20 cellular contexts compared by ENCODE assay signal in the genomic region with DNA sequence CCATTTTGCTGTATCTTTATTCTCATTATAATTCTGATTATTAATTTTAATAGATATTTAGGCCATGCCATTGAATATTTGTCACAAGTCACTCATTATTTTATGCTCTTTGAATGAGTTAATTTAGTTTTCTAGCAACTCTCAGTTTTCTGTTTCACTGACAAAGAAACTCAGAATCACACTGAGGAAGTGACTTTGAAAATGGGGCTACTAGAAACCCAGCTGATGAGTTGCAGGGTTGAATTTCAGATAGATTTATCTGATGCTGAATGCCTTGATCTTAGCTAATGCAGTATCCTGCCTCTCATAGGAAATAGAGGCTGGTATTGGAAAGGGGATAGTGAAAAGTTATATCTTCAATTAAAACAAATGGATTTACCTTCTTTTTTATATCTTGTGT.
DNase-seq lines count a peak whose midpoint lies in the region; ATAC-seq and TF ChIP-seq lines count a peak whose summit lies in the region.
"Had no signal": no experiment of that assay in that cellular context is flagged by ENCODE, and none has a peak within 500 bp of the region (broad histone marks: within the 10 kb centered on the region; RNA-seq: fewer than 3 reads in every experiment).

No MANE protein-coding gene starts in this region.

- no peak overlapping the region for H3K4me3 ChIP-seq in esophagus squamous epithelium
- H3K4me3 ChIP-seq: GM12878, hepatocyte, K562, right atrium auricular region, uterus had no signal

- no peaks in the 10 kb centered on the region for H3K27me3 ChIP-seq in esophagus squamous epithelium
- H3K27me3 ChIP-seq: hepatocyte, right atrium auricular region, uterus had no signal

- H3K4me1 ChIP-seq in esophagus squamous epithelium = no peaks in the 10 kb centered on the region
- H3K4me1 ChIP-seq: right atrium auricular region, uterus had no signal

- H3K4me1 Mint-ChIP-seq in natural killer cell = no peaks in the 10 kb centered on the region
- H3K4me1 Mint-ChIP-seq: activated naive CD8-positive, alpha-beta T cell treated with anti-CD3 and anti-CD28 coated beads, Interleukin-2, amount 10 ng/mL, durations not matched to agents 7 days and 5 days had no signal

- no peak for TF ChIP-seq CTCF in GM20000 (IDR thresholded peaks at IDR 0.05; ENCODE audit: extremely low read depth, missing control alignments)
- no peak for TF ChIP-seq CTCF in esophagus squamous epithelium (IDR thresholded peaks at IDR 0.05)
- no peak for TF ChIP-seq CTCF in natural killer cell (IDR thresholded peaks at IDR 0.05)

- no peaks in the 10 kb centered on the region for H3K36me3 ChIP-seq in esophagus squamous epithelium
- H3K36me3 ChIP-seq: right atrium auricular region, uterus had no signal

- no peak overlapping the region for H3K27ac ChIP-seq in esophagus squamous epithelium
- H3K27ac ChIP-seq: hepatocyte, right atrium auricular region, uterus had no signal

- H3K9me3 ChIP-seq in esophagus squamous epithelium = no peaks in the 10 kb centered on the region
- H3K9me3 ChIP-seq: right atrium auricular region, uterus had no signal

- peak; percentile 9 for DNase-seq in GM20000 (ENCODE audit: low spot score)
- DNase-seq in esophagus squamous epithelium (lab: John Stamatoyannopoulos, UW) = no peak
- DNase-seq in natural killer cell = no peak
- no peak for DNase-seq in HCEC 1CT
- DNase-seq in activated naive CD4-positive, alpha-beta T cell treated with Interleukin-2 at 50 U/mL for 16 hours = no peak
- DNase-seq: activated CD4-positive, alpha-beta T cell treated with anti-CD3 and anti-CD28 coated beads for 4 hours; activated naive CD8-positive, alpha-beta T cell treated with anti-CD3 and anti-CD28 coated beads, Interleukin-2, amount 10 ng/mL, durations not matched to agents 7 days and 5 days; effector CD4-positive, alpha-beta T cell; kidney; NCI-H1417 treated with DMSO at 0.1 percent for 48 hours; T-helper 9 cell; uterus had no signal

- TF ChIP-seq POLR2A in esophagus squamous epithelium (IDR thresholded peaks at IDR 0.05) = no peak

- no peak overlapping the region for H3K4me3 Mint-ChIP-seq in natural killer cell
- H3K4me3 Mint-ChIP-seq: activated naive CD8-positive, alpha-beta T cell treated with anti-CD3 and anti-CD28 coated beads, Interleukin-2, amount 10 ng/mL, durations not matched to agents 7 days and 5 days; mesothelial cell of epicardium had no signal

- H3K9me3 Mint-ChIP-seq in natural killer cell = no peaks in the 10 kb centered on the region
- H3K9me3 Mint-ChIP-seq: mesothelial cell of epicardium had no signal

- H3K27ac Mint-ChIP-seq in natural killer cell = no peak overlapping the region
- H3K27ac Mint-ChIP-seq: activated naive CD8-positive, alpha-beta T cell treated with anti-CD3 and anti-CD28 coated beads, Interleukin-2, amount 10 ng/mL, durations not matched to agents 7 days and 5 days; mesothelial cell of epicardium had no signal

- ATAC-seq in GM18511 (IDR thresholded peaks at IDR 0.05; ENCODE audit: unreplicated experiment) = peak; percentile 50
- peak; percentile 46 for ATAC-seq in HG02852 (IDR thresholded peaks at IDR 0.05; ENCODE audit: unreplicated experiment)
- peak; percentile 36 for ATAC-seq in HG03520 (IDR thresholded peaks at IDR 0.05; ENCODE audit: unreplicated experiment)
- ATAC-seq in natural killer cell = no peak
- ATAC-seq: GM12878, K562 had no signal

- H3K36me3 Mint-ChIP-seq in natural killer cell = no peaks in the 10 kb centered on the region
- H3K36me3 Mint-ChIP-seq: activated naive CD8-positive, alpha-beta T cell treated with anti-CD3 and anti-CD28 coated beads, Interleukin-2, amount 10 ng/mL, durations not matched to agents 7 days and 5 days; mesothelial cell of epicardium had no signal

- intact Hi-C loops in esophagus squamous epithelium (cut with DNase I) = no loop called here
- intact Hi-C loops in natural killer cell (cut with micrococcal nuclease) = no loop called here

- no peaks in the 10 kb centered on the region for H3K27me3 Mint-ChIP-seq in natural killer cell (ENCODE audit: low read depth in 2 of 2)
- H3K27me3 Mint-ChIP-seq: activated naive CD8-positive, alpha-beta T cell treated with anti-CD3 and anti-CD28 coated beads, Interleukin-2, amount 10 ng/mL, durations not matched to agents 7 days and 5 days had no signal

Comparison
In these comparisons a context has a peak if more than half of its experiments do, and no peak if none do; other contexts are left out.
1. ATAC-seq: peak in GM18511 (single experiment), HG02852 (single experiment) and HG03520 (single experiment); none in natural killer cell (0 of 3).